ENCODE assay signal across 19 cellular contexts in genomic region chr5:157976429-157976828, GRCh38.
DNase-seq lines count a peak whose midpoint lies in the region; ATAC-seq, FAIRE-seq and TF ChIP-seq lines count a peak whose summit lies in the region.
"Had no signal": no experiment of that assay in that cellular context is flagged by ENCODE, and none has a peak within 500 bp of the region (broad histone marks: within the 10 kb centered on the region; RNA-seq: fewer than 3 reads in every experiment).

No MANE protein-coding gene starts in this region.

- POLR2A ChIA-PET in RWPE1 (lab: Yijun Ruan, JAX; ENCODE audit: low non-redundant PET): no interaction called here

- no peak overlapping the region for H2AFZ ChIP-seq in smooth muscle cell (ENCODE audit: low read depth)

- H3K27ac ChIP-seq in RWPE1 (no peak overlapping the region), smooth muscle cell (ENCODE audit: low read depth) (no peak overlapping the region)

- no peak for ATAC-seq in GM18873 (IDR thresholded peaks at IDR 0.05; ENCODE audit: low FRiP score, unreplicated experiment)
- ATAC-seq: HCT116 had no signal

- no peaks in the 10 kb centered on the region for H3K79me2 ChIP-seq in smooth muscle cell (ENCODE audit: low read depth)

- no peak overlapping the region for H3K9ac ChIP-seq in smooth muscle cell (ENCODE audit: low read depth)

- H3K4me3 ChIP-seq in bronchial epithelial cell (ENCODE audit: low read depth, low read length) (no peak overlapping the region), smooth muscle cell (no peak overlapping the region)

- DNase-seq in HT1080 (ENCODE audit: low read depth) (peak; percentile 60), RWPE1 (ENCODE audit: low spot score) (peak; percentile 41), bronchial epithelial cell (ENCODE audit: low read depth) (peak; percentile 62), kidney tubule cell (ENCODE audit: low spot score) (peak; percentile 12), T-helper 2 cell (no peak), smooth muscle cell (lab: John Stamatoyannopoulos, UW; ENCODE audit: unreplicated experiment) (no peak)
- DNase-seq: BE2C; C1 segment of cervical spinal cord; CD4-positive, CD25-positive, alpha-beta regulatory T cell; CD8-positive, alpha-beta memory T cell; COR-L47; GDM1; GOT3; H7; HFFc6 had no signal

- no peaks in the 10 kb centered on the region for H3F3A ChIP-seq in smooth muscle cell (ENCODE audit: low read depth)

- H3K36me3 ChIP-seq in bronchial epithelial cell (ENCODE audit: control insufficient read depth, insufficient read depth, low read length) (no peaks in the 10 kb centered on the region), smooth muscle cell (ENCODE audit: low read depth) (no peaks in the 10 kb centered on the region)
- H3K36me3 ChIP-seq: BE2C had no signal

- H3K4me1 ChIP-seq in smooth muscle cell (ENCODE audit: low read depth): peaks cover 6% of the 10 kb centered on the region

- no peaks in the 10 kb centered on the region for H4K20me1 ChIP-seq in smooth muscle cell (ENCODE audit: low read depth)

- CTCF ChIA-PET in RWPE1 (lab: Yijun Ruan, JAX): interaction anchor here (0.8 kb wide), 1 partner anchor 19 kb away, joined by 3 read pairs; no protein-coding TSS in a partner anchor

- FAIRE-seq in bronchial epithelial cell (lab: Jason Lieb, UNC): no peak
- FAIRE-seq: GM12892, GM18507 had no signal

- no peak overlapping the region for H3K4me2 ChIP-seq in smooth muscle cell

- TF ChIP-seq CTCF in RWPE1 (conservative IDR thresholded peaks at IDR 0.05; ENCODE audit: low read depth) (no peak), bronchial epithelial cell (IDR thresholded peaks at IDR 0.05; ENCODE audit: insufficient read depth, low read length, severe bottlenecking) (no peak), smooth muscle cell (IDR thresholded peaks at IDR 0.05; ENCODE audit: borderline replicate concordance, insufficient read depth, poor library complexity, severe bottlenecking) (no peak)

- no peaks in the 10 kb centered on the region for H3K27me3 ChIP-seq in bronchial epithelial cell (ENCODE audit: control insufficient read depth, insufficient read depth, low read length)
- no peaks in the 10 kb centered on the region for H3K27me3 ChIP-seq in smooth muscle cell (ENCODE audit: low read depth)
- H3K27me3 ChIP-seq: BE2C had no signal

- no peaks in the 10 kb centered on the region for H3K9me3 ChIP-seq in smooth muscle cell (replicated peaks; ENCODE audit: low read depth)
- H3K9me3 ChIP-seq: BE2C had no signal

Comparison
In these comparisons a context has a peak if more than half of its experiments do, and no peak if none do; other contexts are left out.
1. DNase-seq: peak in HT1080 (single experiment), RWPE1 (single experiment), bronchial epithelial cell (single experiment) and kidney tubule cell (single experiment); none in T-helper 2 cell (0 of 5) and smooth muscle cell (single experiment).